In the genomic region with DNA sequence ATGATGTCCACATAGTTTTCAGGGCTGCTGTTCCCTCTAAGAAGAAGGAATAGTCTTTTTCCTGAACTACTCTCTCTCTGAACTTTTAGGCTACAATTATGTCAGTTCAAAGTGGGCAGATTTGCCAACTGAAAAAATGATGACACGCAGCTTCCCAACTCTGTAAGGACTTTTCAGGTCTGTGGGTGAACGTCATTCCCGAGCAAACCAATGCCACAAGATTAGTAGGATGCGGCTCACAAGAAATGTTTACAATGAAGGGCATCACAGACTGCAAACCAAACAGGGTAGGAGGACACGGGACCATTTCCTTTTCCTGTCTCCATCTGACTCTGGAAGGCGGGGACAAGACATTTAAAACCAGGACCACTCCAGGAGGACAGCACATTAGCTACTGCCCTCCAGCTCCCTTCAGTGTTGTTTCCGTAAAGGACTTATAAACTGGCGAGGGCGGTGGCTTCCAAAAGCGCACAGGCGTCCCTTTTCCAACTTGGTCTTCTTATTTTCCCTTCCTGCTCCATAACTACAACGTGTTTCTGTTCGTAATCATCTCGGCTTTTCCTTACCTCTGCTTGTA, we compare ENCODE assay signal across 8 cellular contexts. TPM values are rescaled to one million over a fixed set of nuclear protein-coding genes. Genes with fewer than 3 reads are reported as not detected.
A peak's percentile ranks its signal among the peaks of the same experiment; 100 is the strongest.
DNase-seq lines count a peak whose midpoint lies in the region; ATAC-seq lines count a peak whose summit lies in the region.

No MANE protein-coding gene starts in this region.

- DNase-seq in CD1c-positive myeloid dendritic cell (ENCODE audit: extremely low spot score) (peak; percentile 59), SK-N-MC (ENCODE audit: low read depth, low spot score) (no peak), lung microvascular endothelial cell (ENCODE audit: low read depth in 2 of 2) (peak; percentile 41 to 80)
- peak in 1 of 3 donors; percentile 14 for DNase-seq in effector memory CD4-positive, alpha-beta T cell

- H3K9me3 ChIP-seq in SK-N-MC (ENCODE audit: low read depth, low read length), result no peaks in the 10 kb centered on the region
- H3K9me3 ChIP-seq in effector memory CD4-positive, alpha-beta T cell (ENCODE audit: control insufficient read depth, low read length), result no peaks in the 10 kb centered on the region

- peaks cover 22% of the 10 kb centered on the region for H3K36me3 ChIP-seq in SK-N-MC (ENCODE audit: insufficient read depth, low read length)
- H3K36me3 ChIP-seq in effector memory CD4-positive, alpha-beta T cell (ENCODE audit: control insufficient read depth, insufficient read depth, low read length), result no peaks in the 10 kb centered on the region

- peak overlapping the region; percentile 98 for H3K4me3 ChIP-seq in SK-N-MC
- H3K4me3 ChIP-seq in effector memory CD4-positive, alpha-beta T cell (ENCODE audit: insufficient read depth, low read depth, low read length, poor library complexity, severe bottlenecking), result peak overlapping the region; percentile 98

- H3K27me3 ChIP-seq in effector memory CD4-positive, alpha-beta T cell (replicated peaks; ENCODE audit: control insufficient read depth, insufficient read depth, low read length, poor library complexity, severe bottlenecking), result no peaks in the 10 kb centered on the region

- peak overlapping the region; percentile 99 for H3K9ac ChIP-seq in SK-N-MC (ENCODE audit: insufficient read length)

- H3K4me1 ChIP-seq in effector memory CD4-positive, alpha-beta T cell (ENCODE audit: control insufficient read depth, insufficient read depth, low read length, poor library complexity, severe bottlenecking), result peaks cover 7% of the 10 kb centered on the region

- ATAC-seq in GM18502 (IDR thresholded peaks at IDR 0.05; ENCODE audit: poor library complexity, unreplicated experiment) (peak; percentile 11), HG03378 (IDR thresholded peaks at IDR 0.05; ENCODE audit: unreplicated experiment) (peak; percentile 7), GM18519 (IDR thresholded peaks at IDR 0.05; ENCODE audit: low FRiP score, unreplicated experiment) (no peak)

- H3K27ac ChIP-seq in SK-N-MC (peak overlapping the region; percentile 97), temporal lobe (ENCODE audit: low read depth, low read length) (peak overlapping the region; percentile 95)
- peak overlapping the region; percentile 93 for H3K27ac ChIP-seq in effector memory CD4-positive, alpha-beta T cell (ENCODE audit: insufficient read depth, low read length, poor library complexity, severe bottlenecking)

RNA-seq across cellular contexts. Expression of a gene that starts 0.5 kb away (rescaled TPM):
- 10.9 and 20.4 TPM in 2 replicates for total RNA-seq in lung microvascular endothelial cell
- 39.8 TPM for total RNA-seq in temporal lobe
